In genomic region chr1:3989465-3989864, GRCh38 we compare ENCODE assay signal across 7 cellular contexts.
"Had no signal": no experiment of that assay in that cellular context is flagged by ENCODE, and none has a peak within 500 bp of the region (broad histone marks: within the 10 kb centered on the region; RNA-seq: fewer than 3 reads in every experiment).

No MANE protein-coding gene starts in this region.

- ATAC-seq: HepG2 had no signal

- H3K27ac ChIP-seq: HL-60 had no signal

- H3K4me3 Mint-ChIP-seq: IgD-negative memory B cell had no signal

- FAIRE-seq: HepG2, HTR-8/SVneo had no signal

- DNase-seq: IMR-90, KBM-7, KG1 had no signal

- H3K4me1 Mint-ChIP-seq: IgD-negative memory B cell had no signal

- H3K27ac Mint-ChIP-seq: IgD-negative memory B cell had no signal
